Comparison of ENCODE assay signal across 20 cellular contexts in genomic region chr10:10542368-10542961, GRCh38.
A peak's percentile ranks its signal among the peaks of the same experiment; 100 is the strongest.
DNase-seq lines count a peak whose midpoint lies in the region; ATAC-seq and TF ChIP-seq lines count a peak whose summit lies in the region.
"Had no signal": no experiment of that assay in that cellular context is flagged by ENCODE, and none has a peak within 500 bp of the region (broad histone marks: within the 10 kb centered on the region; RNA-seq: fewer than 3 reads in every experiment).

No MANE protein-coding gene starts in this region.

- H4K5ac ChIP-seq in mesendoderm (ENCODE audit: low read length): no peak overlapping the region

- H2BK120ac ChIP-seq in mesendoderm (ENCODE audit: low read depth, low read length): no peak overlapping the region

- no peak overlapping the region for H2BK5ac ChIP-seq in mesendoderm (ENCODE audit: low read length)

- peak overlapping the region; percentile 27 for H3K27ac Mint-ChIP-seq in endodermal cell
- H3K27ac Mint-ChIP-seq in naive thymus-derived CD8-positive, alpha-beta T cell: no peak overlapping the region

- no peak overlapping the region for H3K4ac ChIP-seq in mesendoderm (ENCODE audit: low read depth, low read length)

- no peak overlapping the region for H3K9ac ChIP-seq in endodermal cell (ENCODE audit: extremely low read depth, low read length, poor library complexity, severe bottlenecking)
- no peak overlapping the region for H3K9ac ChIP-seq in mesendoderm (ENCODE audit: low read length)
- H3K9ac ChIP-seq: SK-N-SH had no signal

- H3K27ac ChIP-seq in endodermal cell (ENCODE audit: low read depth, low read length): no peak overlapping the region
- peak overlapping the region; percentile 45 for H3K27ac ChIP-seq in mesendoderm (ENCODE audit: low read depth, low read length)
- H3K27ac ChIP-seq: C4-2B had no signal

- no peak overlapping the region for H4K8ac ChIP-seq in mesendoderm (ENCODE audit: low read depth, low read length)

- peaks cover 5% of the 10 kb centered on the region for H3K9me3 ChIP-seq in endodermal cell (ENCODE audit: control insufficient read depth, low read length)
- H3K9me3 ChIP-seq: SK-N-SH had no signal

- no peaks in the 10 kb centered on the region for H3K79me1 ChIP-seq in mesendoderm (ENCODE audit: low read length)

- TF ChIP-seq CTCF in endodermal cell (conservative IDR thresholded peaks at IDR 0.05): no peak

- no peak overlapping the region for H3K4me2 ChIP-seq in mesendoderm (ENCODE audit: low read length)
- H3K4me2 ChIP-seq: SK-N-SH had no signal

- H2AK5ac ChIP-seq in mesendoderm (ENCODE audit: low read length): no peak overlapping the region

- H3K36me3 ChIP-seq in endodermal cell (ENCODE audit: control insufficient read depth, insufficient read depth, low read length) (no peaks in the 10 kb centered on the region), mesendoderm (ENCODE audit: control insufficient read depth, insufficient read depth, low read length) (no peaks in the 10 kb centered on the region)

- peaks cover 49% of the 10 kb centered on the region for H3K4me1 Mint-ChIP-seq in endodermal cell
- no peaks in the 10 kb centered on the region for H3K4me1 Mint-ChIP-seq in naive thymus-derived CD8-positive, alpha-beta T cell

- no peak overlapping the region for H3K4me3 Mint-ChIP-seq in endodermal cell
- H3K4me3 Mint-ChIP-seq in naive thymus-derived CD8-positive, alpha-beta T cell: no peak overlapping the region

- H3K27me3 Mint-ChIP-seq in endodermal cell (ENCODE audit: insufficient read depth): no peaks in the 10 kb centered on the region
- peaks cover 0 to 23% (median 16%) of the 10 kb centered on the region in 5 donors for H3K27me3 Mint-ChIP-seq in naive thymus-derived CD8-positive, alpha-beta T cell

- DNase-seq in CD1c-positive myeloid dendritic cell (ENCODE audit: extremely low spot score) (peak; percentile 28), HCEC 1CT (peak; percentile 76), endodermal cell (no peak), mesendoderm (peak; percentile 25), GM03348 (ENCODE audit: low spot score) (no peak)
- no peak for DNase-seq in activated effector memory CD4-positive, alpha-beta T cell treated with Interleukin-2 at 50 U/mL for 16 hours
- DNase-seq in naive thymus-derived CD8-positive, alpha-beta T cell: no peak
- DNase-seq: AML-193, DMS79, GOT3, NCI-H1105 treated with DMSO at 0.1 percent for 48 hours, NCI-H1694 treated with DMSO at 0.1 percent for 48 hours, NCI-H2227 treated with DMSO at 0.1 percent for 48 hours, NCI-H510A treated with DMSO at 0.1 percent for 48 hours, NCI-H774, SHP77 treated with DMSO at 0.1 percent for 48 hours, SK-N-SH had no signal

- H3K79me2 ChIP-seq in mesendoderm (ENCODE audit: control insufficient read depth, insufficient read depth, low read length): no peaks in the 10 kb centered on the region

- H3K4me1 ChIP-seq in endodermal cell (ENCODE audit: control insufficient read depth, insufficient read depth, low read length) (peaks cover 13% of the 10 kb centered on the region), mesendoderm (ENCODE audit: control insufficient read depth, low read depth, low read length) (peaks cover 2% of the 10 kb centered on the region)

- H3K4me3 ChIP-seq in endodermal cell (ENCODE audit: low read length) (no peak overlapping the region), mesendoderm (ENCODE audit: low read length) (no peak overlapping the region)
- H3K4me3 ChIP-seq: K562 had no signal

- POLR2A ChIA-PET in naive thymus-derived CD8-positive, alpha-beta T cell (lab: Charles Lee): no interaction called here

- no peaks in the 10 kb centered on the region for H3K27me3 ChIP-seq in endodermal cell (ENCODE audit: control insufficient read depth, insufficient read depth, low read length, poor library complexity, severe bottlenecking)
- no peaks in the 10 kb centered on the region for H3K27me3 ChIP-seq in mesendoderm (ENCODE audit: insufficient read depth, low read length, poor library complexity)

- H3K18ac ChIP-seq in mesendoderm (ENCODE audit: low read length): no peak overlapping the region

- no peaks in the 10 kb centered on the region for H3K36me3 Mint-ChIP-seq in endodermal cell (ENCODE audit: low read depth)
- no peaks in the 10 kb centered on the region for H3K36me3 Mint-ChIP-seq in naive thymus-derived CD8-positive, alpha-beta T cell

- WGBS in endodermal cell (ENCODE audit: insufficient coverage in 1 of 2, insufficient read length in 1 of 2), 2 experiments: 67% methylated on average over 1 of the region's 1 CpG; no CpG with 5 or more reads in 1 of the 2 experiments
- WGBS in mesendoderm (ENCODE audit: extremely low coverage, insufficient coverage, low lambda C conversion rate): no CpG with 5 or more reads among the region's 1 CpG

- ATAC-seq in GM21717 (IDR thresholded peaks at IDR 0.05; ENCODE audit: unreplicated experiment): no peak
- ATAC-seq in naive thymus-derived CD8-positive, alpha-beta T cell: no peak
- ATAC-seq: K562 had no signal

- H2BK15ac ChIP-seq in mesendoderm (replicated peaks; ENCODE audit: low read depth): no peak overlapping the region

- no peak overlapping the region for H3K56ac ChIP-seq in mesendoderm (ENCODE audit: low read length)

- no peaks in the 10 kb centered on the region for H3K9me3 Mint-ChIP-seq in endodermal cell
- H3K9me3 Mint-ChIP-seq in naive thymus-derived CD8-positive, alpha-beta T cell: no peaks in the 10 kb centered on the region

- H3K23ac ChIP-seq in mesendoderm (ENCODE audit: low read length): no peak overlapping the region

Comparison
In these comparisons a context has a peak if more than half of its experiments do, and no peak if none do; other contexts are left out.
1. DNase-seq: peak in CD1c-positive myeloid dendritic cell (single experiment), HCEC 1CT (single experiment) and mesendoderm (single experiment); none in endodermal cell (single experiment), activated effector memory CD4-positive, alpha-beta T cell treated with Interleukin-2 at 50 U/mL for 16 hours (single experiment), naive thymus-derived CD8-positive, alpha-beta T cell (0 of 10) and GM03348 (single experiment).